In genomic region chr2:183078467-183079334, GRCh38 we compare ENCODE assay signal across 8 cellular contexts. TPM values are rescaled to one million over a fixed set of nuclear protein-coding genes. Genes with fewer than 3 reads are reported as not detected.
A peak's percentile ranks its signal among the peaks of the same experiment; 100 is the strongest.
DNase-seq lines count a peak whose midpoint lies in the region; ATAC-seq, FAIRE-seq and TF ChIP-seq lines count a peak whose summit lies in the region.

Gene DUSP19, plus strand, starts transcription at chr2:183078747. Its CDS starts 187 bp downstream, at chr2:183078934.

- H3K36me3 ChIP-seq in heart right ventricle: peaks cover 0 to 2% (median 0%) of the 10 kb centered on the region in 9 donors
- no peaks in the 10 kb centered on the region for H3K36me3 ChIP-seq in upper lobe of left lung

- H3K9me3 ChIP-seq in heart right ventricle (no peaks in the 10 kb centered on the region), upper lobe of left lung (no peaks in the 10 kb centered on the region)

- H3K4me3 ChIP-seq in heart right ventricle: peak within 1 kb of the TSS; percentile 42 to 78 (median 70)
- H3K4me3 ChIP-seq in upper lobe of left lung: peak within 1 kb of the TSS; percentile 51 to 64 (median 57)

- intact Hi-C loops in heart right ventricle (cut with DNase I): loop anchor here in 2 of 10 donors (1.0 to 5.0 kb wide), 5 partner anchors 36 to 361 kb away; partner anchors contain the start of genes DNAJC10 (in 1 of the 2), NCKAP1 (in 1 of the 2) and NUP35 (in 1 of the 2)
- intact Hi-C loops in posterior cingulate gyrus (cut with DNase I): loop anchor here (2.0 to 5.0 kb wide), 3 partner anchors 40 to 361 kb away; partner anchors contain the start of genes DNAJC10, NCKAP1 and NUP35

- TF ChIP-seq POLR2A in GM12891 (IDR thresholded peaks at IDR 0.05; ENCODE audit: low read depth, low read length) (peak; percentile 63), upper lobe of left lung (IDR thresholded peaks at IDR 0.05) (peak in 3 of 4 donors; percentile 11 to 80 (median 71))

- TF ChIP-seq EP300 in upper lobe of left lung (IDR thresholded peaks at IDR 0.05): no peak

- 0 to 1% methylated on average over 25 of the region's 25 CpGs for WGBS in heart right ventricle, 2 donors
- 6 to 8% methylated on average over 25 of the region's 25 CpGs for WGBS in upper lobe of left lung, 2 donors

- H3K27ac ChIP-seq in heart right ventricle (peak within 1 kb of the TSS; percentile 71 to 92 (median 88)), upper lobe of left lung (peak within 1 kb of the TSS; percentile 62 to 87 (median 74))

- H3K4me1 ChIP-seq in heart right ventricle: peaks cover 0 to 33% (median 18%) of the 10 kb centered on the region in 9 donors
- H3K4me1 ChIP-seq in upper lobe of left lung: peaks cover 4 to 15% (median 12%) of the 10 kb centered on the region in 4 donors

- H3K27me3 ChIP-seq in heart right ventricle: peaks cover 0 to 18% (median 0%) of the 10 kb centered on the region in 7 donors
- no peaks in the 10 kb centered on the region for H3K27me3 ChIP-seq in upper lobe of left lung

- peak; percentile 98 for FAIRE-seq in GM12891 (lab: Jason Lieb, UNC)

- ATAC-seq in HG02759 (IDR thresholded peaks at IDR 0.05; ENCODE audit: unreplicated experiment) (peak; percentile 95), heart right ventricle (peak; percentile 91 to 96 (median 94)), upper lobe of left lung (ENCODE audit: low FRiP score in 2 of 2) (peak; percentile 95)

- DNase-seq in GM12891 (ENCODE audit: insufficient read length, low spot score): peak; percentile 28
- DNase-seq in NCI-H128 (lab: John Stamatoyannopoulos, UW; ENCODE audit: unreplicated experiment): peak; percentile 90
- peak; percentile 67 to 87 for DNase-seq in SW 1271 (lab: John Stamatoyannopoulos, UW)
- DNase-seq in amniotic epithelial cell (ENCODE audit: low read depth): peak; percentile 90
- DNase-seq in heart right ventricle: peak; percentile 54 to 94
- DNase-seq in posterior cingulate gyrus: peak; percentile 56 to 97 (median 88)
- peak in 1 of 2 donors; percentile 93 for DNase-seq in upper lobe of left lung

- TF ChIP-seq CTCF in heart right ventricle (IDR thresholded peaks at IDR 0.05): no peak
- no peak for TF ChIP-seq CTCF in upper lobe of left lung (IDR thresholded peaks at IDR 0.05)

TF ChIP-seq in GM12891, 5 proteins besides CTCF, POLR2A, EP300 and RAD21:
- TF ChIP-seq POU2F2 (IDR thresholded peaks at IDR 0.05; ENCODE audit: low read depth, low read length) (0 out of 2 replicates have a peak, but pooled peaks have one; percentile 12), POLR2AphosphoS5 (IDR thresholded peaks at IDR 0.05; ENCODE audit: low read depth, low read length) (peak; percentile 41; the same call in 1 of the 2 replicates), TAF1 (IDR thresholded peaks at IDR 0.05; ENCODE audit: low read depth, low read length) (no peak), SPI1 (IDR thresholded peaks at IDR 0.05; ENCODE audit: low read depth, low read length) (no peak)

RNA-seq across cellular contexts. Expression of gene DUSP19, which starts in this region (rescaled TPM):
- 0.41 TPM for polyA plus RNA-seq in GM12891 (2012; ENCODE audit: low read depth, missing spikeins)
- total RNA-seq in heart right ventricle: 10 to 100 TPM in 7 of 10 donors, 1 to 10 TPM in 3; 5.6 to 14.1 (median 11.8) TPM
- polyA plus RNA-seq in heart right ventricle: 1 to 10 TPM in 1 of 2 donors, under 1 TPM in 1; 0.84 to 2.6 TPM
- 1 to 10 TPM in 5 of 6 donors, under 1 TPM in 1; 1.00 to 3.5 (median 1.5) TPM for total RNA-seq in upper lobe of left lung
